13 cellular contexts compared by ENCODE assay signal in the genomic region with DNA sequence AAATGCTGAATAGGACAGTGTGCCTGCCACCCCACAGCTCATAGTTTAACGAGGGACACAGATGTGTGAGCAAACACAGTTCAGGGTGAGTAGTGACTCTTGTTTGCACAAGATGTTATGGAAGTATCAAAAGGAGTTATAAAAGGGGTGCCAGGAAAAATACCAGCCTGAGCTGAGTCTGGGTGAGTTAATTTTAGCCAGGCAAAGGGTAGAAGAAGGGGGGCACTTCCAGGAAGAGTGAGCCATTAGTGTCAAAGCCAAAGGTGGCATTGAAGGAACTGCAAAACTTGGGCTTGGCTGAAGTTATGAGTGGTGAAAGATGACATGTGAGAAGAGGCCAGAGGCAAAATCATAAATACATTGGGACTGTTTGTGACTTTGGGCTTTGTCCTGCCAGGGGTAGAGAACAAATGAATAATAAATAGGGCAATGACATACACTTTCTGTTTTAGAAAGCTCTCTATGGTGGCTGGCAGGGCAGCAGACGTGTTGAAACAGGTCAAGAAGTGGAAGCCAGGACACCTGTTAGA. TPM values are rescaled to one million over a fixed set of nuclear protein-coding genes. Genes with fewer than 3 reads are reported as not detected.
DNase-seq lines count a peak whose midpoint lies in the region; ATAC-seq lines count a peak whose summit lies in the region.
"Had no signal": no experiment of that assay in that cellular context is flagged by ENCODE, and none has a peak within 500 bp of the region (broad histone marks: within the 10 kb centered on the region; RNA-seq: fewer than 3 reads in every experiment).

No MANE protein-coding gene starts in this region.

- H3K27ac Mint-ChIP-seq in activated CD8-positive, alpha-beta memory T cell treated with anti-CD3 and anti-CD28 coated beads, Interleukin-2, amount 10 ng/mL, durations not matched to agents 7 days and 5 days: peak overlapping the region; percentile 13
- H3K27ac Mint-ChIP-seq in activated CD4-positive, alpha-beta memory T cell treated with anti-CD3 and anti-CD28 coated beads, Interleukin-2, amount 10 ng/mL, durations not matched to agents 7 days and 5 days: peak overlapping the region; percentile 9
- H3K27ac Mint-ChIP-seq: GM23338 had no signal

- POLR2A ChIA-PET in activated CD4-positive, alpha-beta memory T cell treated with anti-CD3 and anti-CD28 coated beads, Interleukin-2, amount 10 ng/mL, durations not matched to agents 7 days and 5 days (lab: Charles Lee): interaction anchor here (0.8 to 1.7 kb wide), 2 partner anchors 81 to 140 kb away, joined by 3 to 5 read pairs; a partner anchor contains a TSS

- intact Hi-C loops in left colon (cut with DNase I, micrococcal nuclease): loop anchor here in 1 of 2 donors (10.0 kb wide), 1 partner anchor 107 kb away; no protein-coding TSS in a partner anchor

- CTCF ChIA-PET in activated CD8-positive, alpha-beta memory T cell treated with anti-CD3 and anti-CD28 coated beads, Interleukin-2, amount 10 ng/mL, durations not matched to agents 7 days and 5 days (lab: Charles Lee): interaction anchor here (1.2 to 1.6 kb wide), 3 partner anchors 13 to 115 kb away, joined by 3 to 5 read pairs (median 3); no protein-coding TSS in a partner anchor
- CTCF ChIA-PET in activated CD4-positive, alpha-beta memory T cell treated with anti-CD3 and anti-CD28 coated beads, Interleukin-2, amount 10 ng/mL, durations not matched to agents 7 days and 5 days (lab: Charles Lee): interaction anchor here (0.7 to 1.1 kb wide), 2 partner anchors 118 to 276 kb away, joined by 3 to 5 read pairs; no protein-coding TSS in a partner anchor

- no peak overlapping the region for H3K4me3 Mint-ChIP-seq in activated CD8-positive, alpha-beta memory T cell treated with anti-CD3 and anti-CD28 coated beads, Interleukin-2, amount 10 ng/mL, durations not matched to agents 7 days and 5 days
- H3K4me3 Mint-ChIP-seq in activated CD4-positive, alpha-beta memory T cell treated with anti-CD3 and anti-CD28 coated beads, Interleukin-2, amount 10 ng/mL, durations not matched to agents 7 days and 5 days: no peak overlapping the region
- H3K4me3 Mint-ChIP-seq: GM23338 had no signal

- H3K36me3 Mint-ChIP-seq in activated CD8-positive, alpha-beta memory T cell treated with anti-CD3 and anti-CD28 coated beads, Interleukin-2, amount 10 ng/mL, durations not matched to agents 7 days and 5 days: peaks cover 12% of the 10 kb centered on the region
- H3K36me3 Mint-ChIP-seq in activated CD4-positive, alpha-beta memory T cell treated with anti-CD3 and anti-CD28 coated beads, Interleukin-2, amount 10 ng/mL, durations not matched to agents 7 days and 5 days (ENCODE audit: low read depth): peaks cover 13% of the 10 kb centered on the region

- H3K4me1 Mint-ChIP-seq in activated CD8-positive, alpha-beta memory T cell treated with anti-CD3 and anti-CD28 coated beads, Interleukin-2, amount 10 ng/mL, durations not matched to agents 7 days and 5 days: peaks cover 35% of the 10 kb centered on the region
- peaks cover 32% of the 10 kb centered on the region for H3K4me1 Mint-ChIP-seq in activated CD4-positive, alpha-beta memory T cell treated with anti-CD3 and anti-CD28 coated beads, Interleukin-2, amount 10 ng/mL, durations not matched to agents 7 days and 5 days

- no peak for DNase-seq in activated CD8-positive, alpha-beta memory T cell treated with anti-CD3 and anti-CD28 coated beads, Interleukin-2, amount 10 ng/mL, durations not matched to agents 7 days and 5 days
- DNase-seq in activated CD8-positive, alpha-beta memory T cell treated with anti-CD3 and anti-CD28 coated beads, Interleukin-2, amount 50 U/mL, for 48 hours: no peak
- DNase-seq in activated CD4-positive, alpha-beta memory T cell treated with anti-CD3 and anti-CD28 coated beads, Interleukin-2, amount 10 ng/mL, durations not matched to agents 7 days and 5 days: no peak
- DNase-seq in left colon: peak; percentile 22 to 47
- DNase-seq in superior temporal gyrus (ENCODE audit: extremely low spot score): peak; percentile 3
- no peak for DNase-seq in KBM-7
- DNase-seq: head of caudate nucleus; KG1; stimulated activated CD4-positive, alpha-beta T cell treated with anti-CD3 and anti-CD28 coated beads, Interleukin-12 subunit alpha, Interleukin-12 subunit beta, amount 100 ng/mL, for 4 hours; WERI-Rb-1 had no signal

- H3K9me3 Mint-ChIP-seq in activated CD8-positive, alpha-beta memory T cell treated with anti-CD3 and anti-CD28 coated beads, Interleukin-2, amount 10 ng/mL, durations not matched to agents 7 days and 5 days (ENCODE audit: low read depth): no peaks in the 10 kb centered on the region
- no peaks in the 10 kb centered on the region for H3K9me3 Mint-ChIP-seq in activated CD4-positive, alpha-beta memory T cell treated with anti-CD3 and anti-CD28 coated beads, Interleukin-2, amount 10 ng/mL, durations not matched to agents 7 days and 5 days
- H3K9me3 Mint-ChIP-seq: GM23338 had no signal

- no peaks in the 10 kb centered on the region for H3K27me3 Mint-ChIP-seq in activated CD8-positive, alpha-beta memory T cell treated with anti-CD3 and anti-CD28 coated beads, Interleukin-2, amount 10 ng/mL, durations not matched to agents 7 days and 5 days
- no peaks in the 10 kb centered on the region for H3K27me3 Mint-ChIP-seq in activated CD4-positive, alpha-beta memory T cell treated with anti-CD3 and anti-CD28 coated beads, Interleukin-2, amount 10 ng/mL, durations not matched to agents 7 days and 5 days

- in situ Hi-C loops in KBM-7 (cut with MboI; ENCODE audit: low pct_unique_long_range_greater_than_20kb, low sequenced_read_pairs): no loop called here

- ATAC-seq in activated CD8-positive, alpha-beta memory T cell treated with anti-CD3 and anti-CD28 coated beads, Interleukin-2, amount 10 ng/mL, durations not matched to agents 7 days and 5 days: no peak
- ATAC-seq in left colon: peak; percentile 59
- no peak for ATAC-seq in HG03039 (IDR thresholded peaks at IDR 0.05; ENCODE audit: unreplicated experiment)
- no peak for ATAC-seq in GM18858 (IDR thresholded peaks at IDR 0.05; ENCODE audit: unreplicated experiment)
- ATAC-seq: GM23338 had no signal

RNA-seq across cellular contexts. Expression of a gene that starts 1.9 kb away (rescaled TPM):
- 100 to 1,000 TPM in 1 of 2 experiments, 10 to 100 TPM in 1; 76.8 to 108 TPM for total RNA-seq in activated CD8-positive, alpha-beta memory T cell treated with anti-CD3 and anti-CD28 coated beads, Interleukin-2, amount 10 ng/mL, durations not matched to agents 7 days and 5 days
- total RNA-seq in activated CD4-positive, alpha-beta memory T cell treated with anti-CD3 and anti-CD28 coated beads, Interleukin-2, amount 10 ng/mL, durations not matched to agents 7 days and 5 days: 100 to 1,000 TPM in 1 of 2 experiments, 10 to 100 TPM in 1; 99.9 to 102 TPM
- total RNA-seq in left colon: 100 to 1,000 TPM; 263 to 348 TPM

Comparison
In these comparisons a context has a peak if more than half of its experiments do, and no peak if none do; other contexts are left out.
1. DNase-seq: peak in left colon (2 of 2) and superior temporal gyrus (single experiment); none in activated CD8-positive, alpha-beta memory T cell treated with anti-CD3 and anti-CD28 coated beads, Interleukin-2, amount 10 ng/mL, durations not matched to agents 7 days and 5 days (single experiment), activated CD8-positive, alpha-beta memory T cell treated with anti-CD3 and anti-CD28 coated beads, Interleukin-2, amount 50 U/mL, for 48 hours (single experiment), activated CD4-positive, alpha-beta memory T cell treated with anti-CD3 and anti-CD28 coated beads, Interleukin-2, amount 10 ng/mL, durations not matched to agents 7 days and 5 days (single experiment) and KBM-7 (single experiment).